Comparison of ENCODE assay signal across 17 cellular contexts in genomic region chr4:20017439-20017838, GRCh38.
DNase-seq lines count a peak whose midpoint lies in the region; ATAC-seq, FAIRE-seq and TF ChIP-seq lines count a peak whose summit lies in the region.
"Had no signal": no experiment of that assay in that cellular context is flagged by ENCODE, and none has a peak within 500 bp of the region (broad histone marks: within the 10 kb centered on the region; RNA-seq: fewer than 3 reads in every experiment).

No MANE protein-coding gene starts in this region.

- H2AFZ ChIP-seq in endothelial cell of umbilical vein (ENCODE audit: low read depth, low read length): no peak overlapping the region

- no peaks in the 10 kb centered on the region for H4K20me1 ChIP-seq in endothelial cell of umbilical vein (replicated peaks; ENCODE audit: control insufficient read depth, extremely low read depth, insufficient read depth, low read length)

- H3K27me3 ChIP-seq in endothelial cell of umbilical vein (ENCODE audit: control insufficient read depth in 2 of 2, insufficient read depth in 2 of 2, low read length in 2 of 2) (no peaks in the 10 kb centered on the region), heart right ventricle (no peaks in the 10 kb centered on the region)
- H3K27me3 ChIP-seq: SJCRH30 had no signal

- no peak overlapping the region for H3K4me2 ChIP-seq in endothelial cell of umbilical vein (ENCODE audit: insufficient read depth, low read length)

- H3K9me3 ChIP-seq in endothelial cell of umbilical vein (replicated peaks; ENCODE audit: control insufficient read depth, insufficient read depth, low read length) (no peaks in the 10 kb centered on the region), heart right ventricle (no peaks in the 10 kb centered on the region)
- H3K9me3 ChIP-seq: SJCRH30 had no signal

- TF ChIP-seq POLR2A in endothelial cell of umbilical vein (IDR thresholded peaks at IDR 0.05; ENCODE audit: low read depth, low read length): no peak

- CTCF ChIA-PET in endothelial cell of umbilical vein (lab: Charles Lee): interaction anchor here (1.8 kb wide), 1 partner anchor 12 kb away, joined by 5 read pairs; no protein-coding TSS in a partner anchor

- 39 to 61% methylated on average over 2 of the region's 2 CpGs for WGBS in heart right ventricle, 2 donors

- no peak for ATAC-seq in HG03565 (IDR thresholded peaks at IDR 0.05; ENCODE audit: unreplicated experiment)
- no peak for ATAC-seq in GM19467 (IDR thresholded peaks at IDR 0.05; ENCODE audit: unreplicated experiment)
- ATAC-seq in heart right ventricle: no peak

- H3K9ac ChIP-seq in endothelial cell of umbilical vein (replicated peaks; ENCODE audit: extremely low read depth, insufficient read depth, low read length): no peak overlapping the region

- H3K4me3 ChIP-seq in endothelial cell of umbilical vein (replicated peaks in 1 of 3; ENCODE audit: insufficient read depth in 1 of 3, low read depth in 1 of 3, low read length in 3 of 3) (no peak overlapping the region), retinal pigment epithelial cell (ENCODE audit: low read length) (no peak overlapping the region), heart right ventricle (no peak overlapping the region)
- H3K4me3 ChIP-seq: SJCRH30 had no signal

- H3K79me2 ChIP-seq in endothelial cell of umbilical vein (ENCODE audit: control insufficient read depth, insufficient read depth, low read length): no peaks in the 10 kb centered on the region

- no peaks in the 10 kb centered on the region for H3K36me3 ChIP-seq in endothelial cell of umbilical vein (ENCODE audit: control insufficient read depth in 2 of 2, extremely low read depth in 1 of 2, insufficient read depth in 2 of 2, low read length in 2 of 2)
- no peaks in the 10 kb centered on the region for H3K36me3 ChIP-seq in heart right ventricle
- H3K36me3 ChIP-seq: SJCRH30 had no signal

- dilution Hi-C loops in endothelial cell of umbilical vein (cut with MboI; ENCODE audit: extremely low pct_ligation_motif_present, low sequenced_read_pairs): no loop called here

- DNase-seq in NCI-H2171 (lab: John Stamatoyannopoulos, UW) (peak; percentile 14), NCI-H2171 treated with DMSO at 0.1 percent for 48 hours (lab: John Stamatoyannopoulos, UW) (no peak), NCI-H69 (lab: John Stamatoyannopoulos, UW) (peak; percentile 56), endothelial cell of umbilical vein (ENCODE audit: low read depth, low spot score) (peak; percentile 19), retinal pigment epithelial cell (ENCODE audit: low read depth) (peak; percentile 6), heart right ventricle (no peak)
- DNase-seq: Calu3; CD4-positive, alpha-beta T cell; DND-41; KG1; NCI-H1417 treated with DMSO at 0.1 percent for 48 hours; NCI-H2107; RPMI8226 had no signal

- POLR2A ChIA-PET in endothelial cell of umbilical vein (lab: Charles Lee): no interaction called here

- H3K4me1 ChIP-seq in endothelial cell of umbilical vein (ENCODE audit: control insufficient read depth, extremely low read depth, insufficient read depth, low read length) (no peaks in the 10 kb centered on the region), heart right ventricle (no peaks in the 10 kb centered on the region)
- H3K4me1 ChIP-seq: SJCRH30 had no signal

- H3K9me1 ChIP-seq in endothelial cell of umbilical vein (replicated peaks; ENCODE audit: control insufficient read depth, extremely low read depth, insufficient read depth, low read length): no peaks in the 10 kb centered on the region

- BruUV-seq in endothelial cell of umbilical vein (replicated peaks; lab: Mats Ljungman, UMichigan): no TSS peak

- TF ChIP-seq CTCF in endothelial cell of umbilical vein (IDR thresholded peaks at IDR 0.05; ENCODE audit: extremely low read depth in 1 of 2, insufficient read depth in 1 of 2, low read depth in 1 of 2, low read length in 2 of 2) (no peak), retinal pigment epithelial cell (conservative IDR thresholded peaks at IDR 0.05; ENCODE audit: low read depth, low read length) (no peak), heart right ventricle (IDR thresholded peaks at IDR 0.05) (no peak)

- H3K27ac ChIP-seq in endothelial cell of umbilical vein (ENCODE audit: insufficient read depth, low read depth, low read length) (no peak overlapping the region), heart right ventricle (no peak overlapping the region)
- H3K27ac ChIP-seq: SJCRH30 had no signal

- intact Hi-C loops in endothelial cell of umbilical vein (cut with micrococcal nuclease) (no loop called here), heart right ventricle (cut with DNase I) (loop anchor here in 1 of 10 donors (10.0 kb wide), 1 partner anchor 727 kb away; no protein-coding TSS in a partner anchor)

- FAIRE-seq in endothelial cell of umbilical vein (lab: Jason Lieb, UNC): no peak
- FAIRE-seq: H54 had no signal

TF ChIP-seq in endothelial cell of umbilical vein, 7 proteins besides CTCF, POLR2A, EP300 and RAD21:
- no peak for TF ChIP-seq EZH2 (IDR thresholded peaks at IDR 0.05; ENCODE audit: borderline replicate concordance, low read depth, low read length, severe bottlenecking)
- no peak for TF ChIP-seq MYC (IDR thresholded peaks at IDR 0.05; ENCODE audit: low read depth, low read length)
- TF ChIP-seq GATA2 (IDR thresholded peaks at IDR 0.05; ENCODE audit: insufficient read depth, insufficient read length, low read depth, low read length): no peak
- no peak for TF ChIP-seq JUN (IDR thresholded peaks at IDR 0.05; ENCODE audit: borderline replicate concordance, insufficient read depth, insufficient read length, low read depth)
- TF ChIP-seq FOS (IDR thresholded peaks at IDR 0.05; ENCODE audit: borderline replicate concordance, insufficient read depth, low read length): no peak
- no peak for TF ChIP-seq POLR2AphosphoS5 (IDR thresholded peaks at IDR 0.05; ENCODE audit: insufficient read depth, low read depth, low read length)
- no peak for TF ChIP-seq MAX (IDR thresholded peaks at IDR 0.05; ENCODE audit: insufficient read depth, insufficient read length)

Comparison
In these comparisons a context has a peak if more than half of its experiments do, and no peak if none do; other contexts are left out.
1. DNase-seq: peak in NCI-H2171 (single experiment), NCI-H69 (single experiment), endothelial cell of umbilical vein (single experiment) and retinal pigment epithelial cell (single experiment); none in NCI-H2171 treated with DMSO at 0.1 percent for 48 hours (single experiment) and heart right ventricle (0 of 2).